In the genomic region with DNA sequence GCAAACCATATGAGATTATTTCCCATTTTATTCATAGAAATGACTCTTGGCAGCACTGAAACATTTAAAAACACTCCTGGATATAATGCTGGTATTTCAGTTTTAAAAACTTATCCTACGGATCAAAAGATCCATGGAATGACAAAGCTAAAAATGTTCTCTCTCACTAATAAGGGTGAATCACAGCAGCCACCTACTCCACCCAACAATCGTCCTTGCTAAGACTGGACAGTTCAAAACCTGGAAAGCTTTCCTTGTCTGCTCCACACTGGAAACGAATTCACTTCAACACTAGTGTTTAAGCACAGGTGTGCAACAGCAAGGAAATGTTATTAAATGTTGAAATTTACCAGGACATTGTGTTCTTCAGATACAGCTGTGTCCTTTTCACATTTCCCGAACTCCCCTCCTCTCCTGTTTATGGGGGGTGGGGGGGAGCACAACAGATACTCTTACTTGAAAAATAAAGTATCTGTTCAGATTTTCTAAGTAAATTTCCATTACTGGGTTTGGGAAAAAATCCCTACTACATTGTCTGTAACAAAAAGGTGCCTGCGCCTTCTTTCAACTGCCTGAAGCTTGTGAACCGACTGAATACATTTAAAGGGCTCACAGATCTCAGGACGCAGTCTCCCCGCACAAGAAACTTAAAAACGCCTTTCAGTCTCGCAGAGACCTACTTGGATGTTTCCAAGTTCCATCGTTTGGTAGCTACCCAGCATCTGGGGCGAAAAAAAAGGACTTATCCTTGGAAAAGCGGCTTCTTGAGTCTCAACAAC, we compare ENCODE assay signal across 8 cellular contexts. TPM values are rescaled to one million over a fixed set of nuclear protein-coding genes. Genes with fewer than 3 reads are reported as not detected.
DNase-seq lines count a peak whose midpoint lies in the region; ATAC-seq and TF ChIP-seq lines count a peak whose summit lies in the region.

No MANE protein-coding gene starts in this region.

- peak in 1 of 2 donors; percentile 51 for TF ChIP-seq POLR2A in adrenal gland (IDR thresholded peaks at IDR 0.05)
- no peak for TF ChIP-seq POLR2A in stomach (IDR thresholded peaks at IDR 0.05)

- TF ChIP-seq EP300 in stomach (IDR thresholded peaks at IDR 0.05): no peak

- H3K27me3 ChIP-seq in HL-60 (ENCODE audit: insufficient read depth, poor library complexity, severe bottlenecking) (no peaks in the 10 kb centered on the region), adrenal gland (no peaks in the 10 kb centered on the region), stomach (no peaks in the 10 kb centered on the region)

- intact Hi-C loops in adrenal gland (cut with DNase I): loop anchor here in 1 of 2 donors (10.0 kb wide), 1 partner anchor 55 kb away; no protein-coding TSS in a partner anchor
- intact Hi-C loops in stomach (cut with DNase I; ENCODE audit: low total_unique reads): no loop called here

- no peaks in the 10 kb centered on the region for H3K9me3 ChIP-seq in adrenal gland (replicated peaks in 1 of 3)
- no peaks in the 10 kb centered on the region for H3K9me3 ChIP-seq in stomach

- peak overlapping the region; percentile 86 for H3K4me3 ChIP-seq in AG09309 (ENCODE audit: control insufficient read depth, low read depth, low read length)
- H3K4me3 ChIP-seq in HL-60 (replicated peaks; ENCODE audit: insufficient read depth, low read length): peak overlapping the region; percentile 91
- peak overlapping the region; percentile 30 to 90 (median 58) for H3K4me3 ChIP-seq in adrenal gland
- H3K4me3 ChIP-seq in stomach: peak overlapping the region; percentile 62 to 91 (median 74)

- peaks cover 17 to 41% of the 10 kb centered on the region in 2 donors for H3K4me1 ChIP-seq in adrenal gland (replicated peaks in 1 of 2)
- peaks cover 21 to 63% (median 48%) of the 10 kb centered on the region in 4 donors for H3K4me1 ChIP-seq in stomach

- DNase-seq in AG09309 (ENCODE audit: low read depth): no peak
- DNase-seq in HL-60 (ENCODE audit: low read depth in 1 of 2, low spot score in 1 of 2): peak in 1 of 2 experiments; percentile 17
- peak in 5 of 7 donors; percentile 36 to 59 (median 44) for DNase-seq in adrenal gland
- DNase-seq in iris pigment epithelial cell (ENCODE audit: low read depth): peak; percentile 57
- DNase-seq in stomach: no peak
- DNase-seq in NCI-H146 (lab: John Stamatoyannopoulos, UW): no peak
- no peak for DNase-seq in NCI-H1105 (lab: John Stamatoyannopoulos, UW)

- WGBS in adrenal gland, 4 donors: 6 to 8% (median 8%) methylated on average over 12 to 13 of the region's 13 CpGs
- WGBS in stomach, 5 donors: 4 to 10% (median 5%) methylated on average over 13 of the region's 13 CpGs

- ATAC-seq in HG03159 (IDR thresholded peaks at IDR 0.05; ENCODE audit: unreplicated experiment): no peak

- no peak for TF ChIP-seq CTCF in AG09309 (IDR thresholded peaks at IDR 0.05; ENCODE audit: control insufficient read depth, insufficient read depth, low read depth, low read length, missing control alignments)
- no peak for TF ChIP-seq CTCF in HL-60 (IDR thresholded peaks at IDR 0.05; ENCODE audit: insufficient read depth, low read length)
- TF ChIP-seq CTCF in adrenal gland (IDR thresholded peaks at IDR 0.05): no peak
- TF ChIP-seq CTCF in stomach (IDR thresholded peaks at IDR 0.05): no peak

- H3K27ac ChIP-seq in HL-60 (replicated peaks) (peak overlapping the region; percentile 92), adrenal gland (peak overlapping the region; percentile 79 to 98 (median 94)), stomach (peak overlapping the region; percentile 94 to 99 (median 98))

- H3K36me3 ChIP-seq in adrenal gland (replicated peaks in 1 of 2): peaks cover 0 to 10% of the 10 kb centered on the region in 2 donors
- peaks cover 2 to 23% (median 12%) of the 10 kb centered on the region in 4 donors for H3K36me3 ChIP-seq in stomach

RNA-seq across cellular contexts. Expression of a gene that starts 1.4 kb away (rescaled TPM):
- total RNA-seq in adrenal gland (100 to 1,000 TPM; 157 to 296 (median 241) TPM), stomach (100 to 1,000 TPM; 104 to 226 (median 147) TPM)
- polyA plus RNA-seq in adrenal gland (100 to 1,000 TPM in 1 of 3 donors, 10 to 100 TPM in 2; 74.1 to 477 (median 87.7) TPM), stomach (100 to 1,000 TPM; 123 to 213 (median 209) TPM)

Comparison
In these comparisons a context has a peak if more than half of its experiments do, and no peak if none do; other contexts are left out.
1. DNase-seq: peak in adrenal gland (5 of 7) and iris pigment epithelial cell (single experiment); none in AG09309 (single experiment), stomach (single experiment), NCI-H146 (single experiment) and NCI-H1105 (single experiment).
2. Peak in every context shown above with its lines, with median percentiles within 50 percentile points of each other: H3K4me3 ChIP-seq and H3K27ac ChIP-seq.